Comparison of ENCODE assay signal across 8 cellular contexts in the genomic region with DNA sequence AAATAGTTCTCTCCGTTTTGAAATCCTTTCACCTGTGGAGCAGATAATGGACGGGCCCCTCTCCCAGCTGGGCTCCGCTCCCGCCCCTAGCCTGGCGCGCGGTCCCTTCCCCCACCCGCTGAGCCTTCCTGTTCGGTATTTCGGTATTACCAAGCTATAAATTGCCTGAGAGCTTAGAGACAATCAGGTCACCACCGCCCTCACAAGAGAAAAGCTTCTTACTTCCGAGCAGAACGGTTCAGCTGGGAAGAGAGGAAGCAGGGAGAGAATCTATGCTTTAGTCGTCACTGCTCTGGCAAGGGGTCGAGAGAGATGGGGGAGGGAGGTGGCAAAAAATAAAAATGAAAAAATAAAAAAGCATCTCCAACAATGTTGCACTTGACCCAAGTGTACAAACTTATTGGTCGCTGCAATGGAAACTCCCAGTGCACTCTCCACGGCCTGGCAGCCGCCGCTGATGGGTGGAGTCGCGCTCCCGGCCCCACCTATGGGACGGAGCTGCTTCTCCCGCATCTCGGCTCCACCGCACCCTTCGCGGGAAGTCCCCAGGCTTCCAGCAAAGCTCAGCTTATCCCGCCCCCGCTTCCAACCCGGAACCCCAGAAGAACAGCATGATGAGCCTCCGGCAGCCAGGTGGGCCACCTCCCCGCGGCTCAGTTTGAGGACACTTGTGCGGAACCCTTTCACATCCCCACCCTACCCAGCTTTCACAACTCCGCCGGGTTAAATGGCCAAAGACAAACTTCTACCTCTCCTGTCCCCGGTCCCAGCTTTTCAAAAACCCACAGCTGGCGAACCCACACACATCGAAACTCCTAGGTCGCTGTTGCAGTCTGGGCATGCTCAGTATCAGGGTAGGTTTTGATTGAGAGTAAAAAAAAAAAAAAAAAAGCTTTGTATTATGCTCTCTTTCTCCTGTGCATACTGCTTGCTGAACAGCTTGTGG. TPM values are rescaled to one million over a fixed set of nuclear protein-coding genes. Genes with fewer than 3 reads are reported as not detected.
DNase-seq lines count a peak whose midpoint lies in the region; ATAC-seq and TF ChIP-seq lines count a peak whose summit lies in the region.

No MANE protein-coding gene starts in this region.

- peak overlapping the region; percentile 99 for H3K4me3 ChIP-seq in HUES6 (ENCODE audit: low read depth, low read length)

- no peak for TF ChIP-seq CTCF in neural crest cell (conservative IDR thresholded peaks at IDR 0.05)

- DNase-seq in COLO668 (lab: John Stamatoyannopoulos, UW; ENCODE audit: unreplicated experiment) (peak; percentile 88), RPMI8226 (peak; percentile 34), fibroblast of gingiva (ENCODE audit: low read depth) (peak; percentile 34), neural crest cell (ENCODE audit: low read depth, low spot score) (peak; percentile 24), HT-29 (ENCODE audit: low spot score) (no peak)

- peak overlapping the region; percentile 79 for H3K27ac ChIP-seq in HUES6 (ENCODE audit: low read depth, low read length)

- H3K4me1 Mint-ChIP-seq in neural crest cell: peaks cover 32% of the 10 kb centered on the region

- H3K9ac ChIP-seq in HUES6 (ENCODE audit: low read length): peak overlapping the region; percentile 84

- peaks cover 51% of the 10 kb centered on the region for H3K27me3 Mint-ChIP-seq in neural crest cell (ENCODE audit: low read depth)

- H3K9me3 ChIP-seq in HUES6 (ENCODE audit: control insufficient read depth, insufficient read depth, low read depth, low read length): no peaks in the 10 kb centered on the region

- no peaks in the 10 kb centered on the region for H3K36me3 ChIP-seq in HUES6 (ENCODE audit: control insufficient read depth, insufficient read depth, low read length)

- peaks cover 23% of the 10 kb centered on the region for H3K4me1 ChIP-seq in HUES6 (ENCODE audit: control insufficient read depth, insufficient read depth, low read length)

- H3K9me3 Mint-ChIP-seq in neural crest cell: no peaks in the 10 kb centered on the region

- ATAC-seq in GM19467 (IDR thresholded peaks at IDR 0.05; ENCODE audit: unreplicated experiment): peak; percentile 48
- ATAC-seq in HG03457 (IDR thresholded peaks at IDR 0.05; ENCODE audit: unreplicated experiment): no peak

- H3K4me3 Mint-ChIP-seq in neural crest cell: peak overlapping the region; percentile 97

- H3K27me3 ChIP-seq in HUES6 (ENCODE audit: control insufficient read depth, insufficient read depth, low read length): no peaks in the 10 kb centered on the region

- H3K27ac Mint-ChIP-seq in neural crest cell (ENCODE audit: unreplicated experiment): peak overlapping the region; percentile 80

- no peaks in the 10 kb centered on the region for H3K36me3 Mint-ChIP-seq in neural crest cell (ENCODE audit: low read depth)

RNA-seq across cellular contexts. Expression of gene SYT1, which starts 0.8 kb away (rescaled TPM):
- total RNA-seq in neural crest cell: 17.4 and 19.5 TPM in 2 replicates
- not detected in 2 replicates for total RNA-seq in HT-29 (2014; rRNA removed; shearing (Covaris generic))

Comparison
In these comparisons a context has a peak if more than half of its experiments do, and no peak if none do; other contexts are left out.
1. RNA of gene SYT1, which starts 0.8 kb away (total RNA-seq): 17.4 to 19.5 TPM in neural crest cell; not detected in HT-29; every median in the first group is over 10 times any median in the second.